ENCODE assay signal across 2 cellular contexts in genomic region chr9:6829027-6829426, GRCh38.
TF ChIP-seq lines count a peak whose summit lies in the region.

No MANE protein-coding gene starts in this region.

TF ChIP-seq in IMR-90, 13 proteins besides CTCF, POLR2A, EP300 and RAD21:
- no peak for TF ChIP-seq RCOR1 (IDR thresholded peaks at IDR 0.05; ENCODE audit: insufficient replicate concordance, low read length)

TF ChIP-seq in H1, 55 proteins besides CTCF, POLR2A, EP300 and RAD21:
- TF ChIP-seq FOSL1 (IDR thresholded peaks at IDR 0.05; ENCODE audit: insufficient read depth, low read depth, low read length) (no peak), PHF8 (conservative IDR thresholded peaks at IDR 0.05; ENCODE audit: low read depth, low read length) (no peak), ASH2L (IDR thresholded peaks at IDR 0.05; ENCODE audit: low read length) (no peak), POU5F1 (IDR thresholded peaks at IDR 0.05; ENCODE audit: low read depth, low read length) (no peak)
